In the genomic region with DNA sequence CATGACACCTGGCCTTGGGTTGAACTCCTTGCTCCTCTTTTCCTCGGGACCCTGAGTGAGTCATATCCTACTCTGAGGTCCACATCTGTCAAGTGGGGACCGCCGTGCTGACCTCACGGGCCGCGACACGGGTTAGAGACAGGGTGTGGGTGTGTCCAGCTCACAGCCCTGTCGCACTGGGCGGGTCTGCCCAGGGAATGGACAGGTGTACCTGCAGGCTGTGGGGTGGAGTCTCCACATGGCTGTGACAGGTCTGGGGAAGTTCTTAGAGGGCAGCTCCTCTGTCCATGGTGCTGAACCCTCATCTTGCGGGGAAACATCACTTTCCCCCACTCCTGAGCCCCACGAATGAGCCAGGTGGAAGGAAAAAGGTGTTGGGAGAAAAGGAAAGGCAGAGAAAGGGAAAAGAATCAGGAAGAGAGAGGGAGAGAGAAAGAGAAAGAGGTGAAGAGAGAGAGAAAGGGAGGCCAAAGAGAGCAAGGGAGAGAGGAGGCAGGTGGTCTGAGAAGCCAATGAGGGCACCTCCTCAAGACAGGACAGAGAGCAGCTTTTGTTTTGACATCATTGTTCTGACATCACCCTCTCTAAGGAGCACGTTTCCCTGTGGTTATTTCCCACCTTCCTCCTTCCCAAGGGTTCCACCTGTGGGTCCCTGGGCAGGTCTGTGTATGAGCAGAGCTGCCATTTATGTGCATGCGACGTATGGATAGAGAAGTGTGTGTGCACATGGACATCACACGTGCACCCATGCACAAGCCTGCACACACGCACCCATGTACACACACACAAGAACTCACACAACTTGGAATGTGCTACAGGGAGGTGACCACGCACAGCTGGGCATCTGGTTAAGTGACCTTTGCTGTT, we compare ENCODE assay signal across 10 cellular contexts. TPM values are rescaled to one million over a fixed set of nuclear protein-coding genes. Genes with fewer than 3 reads are reported as not detected.
DNase-seq lines count a peak whose midpoint lies in the region; ATAC-seq, FAIRE-seq and TF ChIP-seq lines count a peak whose summit lies in the region.
"Had no signal": no experiment of that assay in that cellular context is flagged by ENCODE, and none has a peak within 500 bp of the region (broad histone marks: within the 10 kb centered on the region; RNA-seq: fewer than 3 reads in every experiment).

No MANE protein-coding gene starts in this region.

- TF ChIP-seq CTCF in kidney (IDR thresholded peaks at IDR 0.05; ENCODE audit: borderline replicate concordance, extremely low read depth, insufficient read depth) (no peak), tibial artery (IDR thresholded peaks at IDR 0.05) (no peak)

- no peaks in the 10 kb centered on the region for H3K4me1 Mint-ChIP-seq in activated CD4-positive, alpha-beta memory T cell treated with anti-CD3 and anti-CD28 coated beads, Interleukin-2, amount 10 ng/mL, durations not matched to agents 7 days and 5 days
- H3K4me1 Mint-ChIP-seq in activated T-helper 1 cell treated with anti-CD3 and anti-CD28 coated beads, Interleukin-12 subunit alpha, Interleukin-12 subunit beta, Interleukin-2, Interleukin-4 antibody, amounts not matched to agents 30 ng/mL and 10 ng/mL and 1 ng/mL, durations not matched to agents 14 hours and 24 hours and 36 hours (ENCODE audit: low read depth), result peaks cover 6% of the 10 kb centered on the region

- no peak overlapping the region for H3K4me3 Mint-ChIP-seq in activated CD4-positive, alpha-beta memory T cell treated with anti-CD3 and anti-CD28 coated beads, Interleukin-2, amount 10 ng/mL, durations not matched to agents 7 days and 5 days
- H3K4me3 Mint-ChIP-seq in activated T-helper 1 cell treated with anti-CD3 and anti-CD28 coated beads, Interleukin-12 subunit alpha, Interleukin-12 subunit beta, Interleukin-2, Interleukin-4 antibody, amounts not matched to agents 30 ng/mL and 10 ng/mL and 1 ng/mL, durations not matched to agents 14 hours and 24 hours and 36 hours, result no peak overlapping the region
- H3K4me3 Mint-ChIP-seq: CD8-positive, alpha-beta T cell had no signal

- no peaks in the 10 kb centered on the region for H3K36me3 ChIP-seq in kidney (ENCODE audit: control insufficient read depth in 1 of 2, insufficient read depth in 2 of 2, low read length in 2 of 2)
- no peaks in the 10 kb centered on the region for H3K36me3 ChIP-seq in tibial artery

- FAIRE-seq in kidney (lab: Jason Lieb, UNC), result no peak

- no peak overlapping the region for H3K9ac ChIP-seq in kidney (ENCODE audit: low read length in 2 of 2)

- H3K4me3 ChIP-seq in kidney (ENCODE audit: low read length in 2 of 2), result no peak overlapping the region
- H3K4me3 ChIP-seq in tibial artery, result no peak overlapping the region

- no peak overlapping the region for H3K27ac ChIP-seq in kidney (ENCODE audit: low read depth in 2 of 2, low read length in 2 of 2)
- no peak overlapping the region for H3K27ac ChIP-seq in tibial artery

- ATAC-seq in GM19467 (IDR thresholded peaks at IDR 0.05; ENCODE audit: unreplicated experiment), result no peak
- ATAC-seq in HG03565 (IDR thresholded peaks at IDR 0.05; ENCODE audit: unreplicated experiment), result no peak
- ATAC-seq: CD8-positive, alpha-beta T cell had no signal

- no peak overlapping the region for H3K27ac Mint-ChIP-seq in activated CD4-positive, alpha-beta memory T cell treated with anti-CD3 and anti-CD28 coated beads, Interleukin-2, amount 10 ng/mL, durations not matched to agents 7 days and 5 days
- H3K27ac Mint-ChIP-seq in activated T-helper 1 cell treated with anti-CD3 and anti-CD28 coated beads, Interleukin-12 subunit alpha, Interleukin-12 subunit beta, Interleukin-2, Interleukin-4 antibody, amounts not matched to agents 30 ng/mL and 10 ng/mL and 1 ng/mL, durations not matched to agents 14 hours and 24 hours and 36 hours, result no peak overlapping the region
- H3K27ac Mint-ChIP-seq: CD8-positive, alpha-beta T cell had no signal

- peaks cover 0 to 61% of the 10 kb centered on the region in 2 donors for H3K27me3 ChIP-seq in tibial artery

- POLR2A ChIA-PET in activated CD4-positive, alpha-beta memory T cell treated with anti-CD3 and anti-CD28 coated beads, Interleukin-2, amount 10 ng/mL, durations not matched to agents 7 days and 5 days (lab: Charles Lee), result no interaction called here

- H3K36me3 Mint-ChIP-seq in activated CD4-positive, alpha-beta memory T cell treated with anti-CD3 and anti-CD28 coated beads, Interleukin-2, amount 10 ng/mL, durations not matched to agents 7 days and 5 days (ENCODE audit: low read depth), result no peaks in the 10 kb centered on the region
- H3K36me3 Mint-ChIP-seq in activated T-helper 1 cell treated with anti-CD3 and anti-CD28 coated beads, Interleukin-12 subunit alpha, Interleukin-12 subunit beta, Interleukin-2, Interleukin-4 antibody, amounts not matched to agents 30 ng/mL and 10 ng/mL and 1 ng/mL, durations not matched to agents 14 hours and 24 hours and 36 hours (ENCODE audit: low read depth), result peaks cover 1% of the 10 kb centered on the region
- H3K36me3 Mint-ChIP-seq: CD8-positive, alpha-beta T cell had no signal

- CTCF ChIA-PET in activated CD4-positive, alpha-beta memory T cell treated with anti-CD3 and anti-CD28 coated beads, Interleukin-2, amount 10 ng/mL, durations not matched to agents 7 days and 5 days (lab: Charles Lee), result no interaction called here

- H3K27me3 Mint-ChIP-seq in activated CD4-positive, alpha-beta memory T cell treated with anti-CD3 and anti-CD28 coated beads, Interleukin-2, amount 10 ng/mL, durations not matched to agents 7 days and 5 days, result peaks cover 10% of the 10 kb centered on the region
- H3K27me3 Mint-ChIP-seq in activated T-helper 1 cell treated with anti-CD3 and anti-CD28 coated beads, Interleukin-12 subunit alpha, Interleukin-12 subunit beta, Interleukin-2, Interleukin-4 antibody, amounts not matched to agents 30 ng/mL and 10 ng/mL and 1 ng/mL, durations not matched to agents 14 hours and 24 hours and 36 hours (ENCODE audit: insufficient read depth), result peaks cover 8% of the 10 kb centered on the region

- DNase-seq in stimulated activated CD4-positive, alpha-beta T cell treated with anti-CD3 and anti-CD28 coated beads, Interleukin-12 subunit alpha, Interleukin-12 subunit beta, amount 100 ng/mL, for 4 hours, result peak; percentile 27
- DNase-seq in stimulated activated CD4-positive, alpha-beta T cell treated with anti-CD3 and anti-CD28 coated beads, Interleukin-4, amount 100 ng/mL, for 1 hour, result no peak
- peak; percentile 32 for DNase-seq in activated CD4-positive, alpha-beta memory T cell treated with anti-CD3 and anti-CD28 coated beads, Interleukin-2, amount 10 ng/mL, durations not matched to agents 7 days and 5 days
- peak; percentile 63 for DNase-seq in kidney
- peak; percentile 19 to 33 for DNase-seq in tibial artery
- DNase-seq in activated T-helper 1 cell treated with anti-CD3 and anti-CD28 coated beads, Interleukin-12 subunit alpha, Interleukin-12 subunit beta, Interleukin-2, Interleukin-4 antibody, amounts not matched to agents 30 ng/mL and 10 ng/mL and 1 ng/mL, durations not matched to agents 14 hours and 24 hours and 36 hours (ENCODE audit: low spot score), result no peak
- DNase-seq: NCI-H2081 had no signal

- H3K4me1 ChIP-seq in kidney (ENCODE audit: control insufficient read depth in 1 of 2, insufficient read depth in 1 of 2, low read depth in 1 of 2, low read length in 2 of 2), result no peaks in the 10 kb centered on the region
- no peaks in the 10 kb centered on the region for H3K4me1 ChIP-seq in tibial artery

- no peaks in the 10 kb centered on the region for H3K9me3 ChIP-seq in kidney (ENCODE audit: control insufficient read depth in 1 of 2, low read length in 2 of 2)
- H3K9me3 ChIP-seq in tibial artery, result no peaks in the 10 kb centered on the region

- intact Hi-C loops in kidney (cut with DNase I) (no loop called here), tibial artery (cut with DNase I; ENCODE audit: low total_unique reads) (no loop called here)
- intact Hi-C loops in activated T-helper 1 cell treated with anti-CD3 and anti-CD28 coated beads, Interleukin-12 subunit alpha, Interleukin-12 subunit beta, Interleukin-2, Interleukin-4 antibody, amounts not matched to agents 30 ng/mL and 10 ng/mL and 1 ng/mL, durations not matched to agents 14 hours and 24 hours and 36 hours (cut with micrococcal nuclease), result loop anchor here (2.0 kb wide), 1 partner anchor 27 kb away; no protein-coding TSS in a partner anchor

- peaks cover 6% of the 10 kb centered on the region for H3K9me3 Mint-ChIP-seq in activated CD4-positive, alpha-beta memory T cell treated with anti-CD3 and anti-CD28 coated beads, Interleukin-2, amount 10 ng/mL, durations not matched to agents 7 days and 5 days
- H3K9me3 Mint-ChIP-seq in activated T-helper 1 cell treated with anti-CD3 and anti-CD28 coated beads, Interleukin-12 subunit alpha, Interleukin-12 subunit beta, Interleukin-2, Interleukin-4 antibody, amounts not matched to agents 30 ng/mL and 10 ng/mL and 1 ng/mL, durations not matched to agents 14 hours and 24 hours and 36 hours, result peaks cover 8% of the 10 kb centered on the region
- H3K9me3 Mint-ChIP-seq: CD8-positive, alpha-beta T cell had no signal

RNA-seq across cellular contexts. Expression of a gene that starts 32.6 kb away (rescaled TPM):
- total RNA-seq in activated CD4-positive, alpha-beta memory T cell treated with anti-CD3 and anti-CD28 coated beads, Interleukin-2, amount 10 ng/mL, durations not matched to agents 7 days and 5 days, result not detected
- total RNA-seq in kidney, result 8.0 TPM
- polyA plus RNA-seq in kidney (ENCODE audit: insufficient read depth, low read depth, low replicate concordance), result 0.75 TPM
- total RNA-seq in activated T-helper 1 cell treated with anti-CD3 and anti-CD28 coated beads, Interleukin-12 subunit alpha, Interleukin-12 subunit beta, Interleukin-2, Interleukin-4 antibody, amounts not matched to agents 30 ng/mL and 10 ng/mL and 1 ng/mL, durations not matched to agents 14 hours and 24 hours and 36 hours, result 0.05 TPM in 1 of 2 replicates, not detected in the other

Comparison
In these comparisons a context has a peak if more than half of its experiments do, and no peak if none do; other contexts are left out.
1. DNase-seq: peak in stimulated activated CD4-positive, alpha-beta T cell treated with anti-CD3 and anti-CD28 coated beads, Interleukin-12 subunit alpha, Interleukin-12 subunit beta, amount 100 ng/mL, for 4 hours (single experiment), activated CD4-positive, alpha-beta memory T cell treated with anti-CD3 and anti-CD28 coated beads, Interleukin-2, amount 10 ng/mL, durations not matched to agents 7 days and 5 days (single experiment), kidney (single experiment) and tibial artery (2 of 2); none in stimulated activated CD4-positive, alpha-beta T cell treated with anti-CD3 and anti-CD28 coated beads, Interleukin-4, amount 100 ng/mL, for 1 hour (single experiment) and activated T-helper 1 cell treated with anti-CD3 and anti-CD28 coated beads, Interleukin-12 subunit alpha, Interleukin-12 subunit beta, Interleukin-2, Interleukin-4 antibody, amounts not matched to agents 30 ng/mL and 10 ng/mL and 1 ng/mL, durations not matched to agents 14 hours and 24 hours and 36 hours (single experiment).